In the genomic region with DNA sequence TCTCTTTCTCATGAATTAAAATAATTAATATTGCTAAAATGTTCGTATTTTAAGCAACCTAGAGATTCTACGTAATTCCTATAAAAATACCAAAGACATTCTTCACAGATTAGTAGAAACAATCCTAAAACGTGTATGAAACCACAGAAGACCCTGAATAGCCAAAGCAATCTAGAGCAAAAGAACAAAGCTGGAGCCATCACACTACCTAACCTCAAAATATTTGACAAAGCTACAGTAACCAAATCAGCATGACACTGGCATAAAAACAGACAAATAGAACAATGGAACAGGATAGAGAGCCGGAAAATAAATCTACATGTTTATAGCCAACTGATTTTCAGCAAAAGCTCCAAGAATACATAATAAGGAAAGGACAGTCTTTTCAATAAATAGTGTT, we compare ENCODE assay signal across 35 cellular contexts.
"Had no signal": no experiment of that assay in that cellular context is flagged by ENCODE, and none has a peak within 500 bp of the region (broad histone marks: within the 10 kb centered on the region; RNA-seq: fewer than 3 reads in every experiment).

No MANE protein-coding gene starts in this region.

- H3K9me3 ChIP-seq: body of pancreas, Peyer's patch had no signal

- H3K27ac ChIP-seq: body of pancreas, Peyer's patch, RWPE1, VCaP had no signal

- H3K9me3 Mint-ChIP-seq: activated B cell treated with CpG ODN at 0.5 μM for 24 hours; activated CD4-positive, alpha-beta memory T cell treated with anti-CD3 and anti-CD28 coated beads for 36 hours; activated naive CD4-positive, alpha-beta T cell treated with anti-CD3 and anti-CD28 coated beads, Interleukin-2, amount 10 ng/mL, durations not matched to agents 7 days and 5 days; activated naive CD8-positive, alpha-beta T cell treated with anti-CD3 and anti-CD28 coated beads, Interleukin-2, amount 50 U/mL, for 24 hours had no signal

- H3K4me3 ChIP-seq: body of pancreas, Peyer's patch had no signal

- H3K27me3 Mint-ChIP-seq: activated B cell treated with CpG ODN at 0.5 μM for 24 hours; activated CD4-positive, alpha-beta memory T cell treated with anti-CD3 and anti-CD28 coated beads for 36 hours; activated naive CD4-positive, alpha-beta T cell treated with anti-CD3 and anti-CD28 coated beads, Interleukin-2, amount 10 ng/mL, durations not matched to agents 7 days and 5 days had no signal

- H3K27me3 ChIP-seq: body of pancreas, Peyer's patch had no signal

- H3K36me3 Mint-ChIP-seq: activated CD4-positive, alpha-beta memory T cell treated with anti-CD3 and anti-CD28 coated beads for 36 hours; activated naive CD4-positive, alpha-beta T cell treated with anti-CD3 and anti-CD28 coated beads, Interleukin-2, amount 10 ng/mL, durations not matched to agents 7 days and 5 days; activated naive CD8-positive, alpha-beta T cell had no signal

- H3K4me1 ChIP-seq: body of pancreas, Peyer's patch had no signal

- ATAC-seq: activated naive CD8-positive, alpha-beta T cell treated with anti-CD3 and anti-CD28 coated beads, Interleukin-2, amount 50 U/mL, for 24 hours; body of pancreas; PC-3; Right ventricle myocardium inferior had no signal

- H3K4me1 Mint-ChIP-seq: activated B cell treated with CpG ODN at 0.5 μM for 24 hours; activated naive CD4-positive, alpha-beta T cell treated with anti-CD3 and anti-CD28 coated beads, Interleukin-2, amount 10 ng/mL, durations not matched to agents 7 days and 5 days; activated naive CD8-positive, alpha-beta T cell treated with anti-CD3 and anti-CD28 coated beads, Interleukin-2, amount 50 U/mL, for 24 hours had no signal

- DNase-seq: activated B cell treated with CpG ODN at 0.5 μM for 24 hours; activated CD4-positive, alpha-beta memory T cell treated with anti-CD3 and anti-CD28 coated beads for 36 hours; activated CD4-positive, alpha-beta T cell treated with anti-CD3 and anti-CD28 coated beads for 4 hours; activated CD4-positive, alpha-beta T cell treated with anti-CD3 and anti-CD28 coated beads, Interleukin-2, amount 50 U/mL, for 1 hour; activated CD4-positive, CD25-positive, alpha-beta regulatory T cell treated with anti-CD3 and anti-CD28 coated beads, Interleukin-2, amount 50 U/mL, for 72 hours; activated CD8-positive, alpha-beta memory T cell treated with anti-CD3 and anti-CD28 coated beads, Interleukin-2, amount 50 U/mL, for 4 hours; activated effector memory CD4-positive, alpha-beta T cell treated with Interleukin-2 at 50 U/mL for 16 hours; activated naive CD4-positive, alpha-beta T cell treated with anti-CD3 and anti-CD28 coated beads, Interleukin-2, amount 10 ng/mL, durations not matched to agents 7 days and 5 days; activated naive CD8-positive, alpha-beta T cell treated with anti-CD3 and anti-CD28 coated beads, Interleukin-2, amount 50 U/mL, for 24 hours; activated T-cell treated with anti-CD3 and anti-CD28 coated beads, Interleukin-2, amount 50 U/mL, for 48 hours; anterior cingulate cortex; body of pancreas; caudate nucleus; cerebellar nuclear complex; cortex of kidney; NCI-H1048; NCI-H1105 treated with DMSO at 0.1 percent for 48 hours; NCI-H1436; NCI-H1694; NCI-H1930; NCI-H345; NCI-H524 treated with DMSO at 0.1 percent for 48 hours; NK-92 treated with Interleukin-12 subunit alpha and Interleukin-12 subunit beta, amount 100 ng/mL, for 24 hours; PC-3; Peyer's patch; SIG-M5; SW 1271; T-helper 1 cell; T-helper 2 cell; T-helper 9 cell had no signal

- H3K27ac Mint-ChIP-seq: activated B cell treated with CpG ODN at 0.5 μM for 24 hours; activated CD4-positive, alpha-beta memory T cell treated with anti-CD3 and anti-CD28 coated beads for 36 hours; activated naive CD4-positive, alpha-beta T cell treated with anti-CD3 and anti-CD28 coated beads, Interleukin-2, amount 10 ng/mL, durations not matched to agents 7 days and 5 days; activated naive CD8-positive, alpha-beta T cell; activated naive CD8-positive, alpha-beta T cell treated with anti-CD3 and anti-CD28 coated beads, Interleukin-2, amount 50 U/mL, for 24 hours had no signal

- FAIRE-seq: bronchial epithelial cell had no signal

- H3K36me3 ChIP-seq: Peyer's patch had no signal

- H3K4me3 Mint-ChIP-seq: activated B cell treated with CpG ODN at 0.5 μM for 24 hours; activated CD4-positive, alpha-beta memory T cell treated with anti-CD3 and anti-CD28 coated beads for 36 hours; activated naive CD4-positive, alpha-beta T cell treated with anti-CD3 and anti-CD28 coated beads, Interleukin-2, amount 10 ng/mL, durations not matched to agents 7 days and 5 days; activated naive CD8-positive, alpha-beta T cell; activated naive CD8-positive, alpha-beta T cell treated with anti-CD3 and anti-CD28 coated beads, Interleukin-2, amount 50 U/mL, for 24 hours had no signal
